In genomic region chr9:36415822-36416515, GRCh38 we compare ENCODE assay signal across 17 cellular contexts. TPM values are rescaled to one million over a fixed set of nuclear protein-coding genes. Genes with fewer than 3 reads are reported as not detected.
DNase-seq lines count a peak whose midpoint lies in the region; ATAC-seq, FAIRE-seq and TF ChIP-seq lines count a peak whose summit lies in the region.
"Had no signal": no experiment of that assay in that cellular context is flagged by ENCODE, and none has a peak within 500 bp of the region (broad histone marks: within the 10 kb centered on the region; RNA-seq: fewer than 3 reads in every experiment).

No MANE protein-coding gene starts in this region.

- H2BK20ac ChIP-seq in H1 (ENCODE audit: low read length) = no peak overlapping the region

- no peak overlapping the region for H2AFZ ChIP-seq in Loucy (ENCODE audit: low read length)
- H2AFZ ChIP-seq in H1 (ENCODE audit: low read length) = no peak overlapping the region
- H2AFZ ChIP-seq in neuronal stem cell (ENCODE audit: low read length) = no peak overlapping the region

- H3K9ac ChIP-seq in Loucy (ENCODE audit: low read depth, low read length, poor library complexity, severe bottlenecking) (no peak overlapping the region), H1 (replicated peaks in 1 of 4; ENCODE audit: extremely low read depth in 1 of 4, low read depth in 3 of 4, low read length in 3 of 4) (no peak overlapping the region), neuronal stem cell (ENCODE audit: low read depth, low read length, poor library complexity) (no peak overlapping the region)

- TF ChIP-seq CTCF in Loucy (conservative IDR thresholded peaks at IDR 0.05; ENCODE audit: low read length) (peak; percentile 55), H1 (IDR thresholded peaks at IDR 0.05; ENCODE audit: control extremely low read depth in 1 of 3, insufficient read depth in 1 of 3, low read depth in 1 of 3, low read length in 3 of 3) (peak; percentile 12 to 42 (median 37); a peak in 3 of 4 replicates)

- H3K27ac ChIP-seq in H1 (ENCODE audit: low read depth, low read length) (no peak overlapping the region), neuronal stem cell (replicated peaks; ENCODE audit: low read length) (peak overlapping the region; percentile 22)
- H3K27ac ChIP-seq: 22Rv1, dorsolateral prefrontal cortex, esophagus squamous epithelium, testis had no signal

- peak in 1 of 2 experiments; percentile 39; a peak in 1 of 3 replicates for TF ChIP-seq POLR2A in H1 (IDR thresholded peaks at IDR 0.05; ENCODE audit: control extremely low read depth in 1 of 2, low read depth in 2 of 2, low read length in 2 of 2)

- WGBS in H1 (ENCODE audit: extremely low coverage in 1 of 2, insufficient coverage in 1 of 2, insufficient read length in 1 of 2, insufficient replicate concordance in 2 of 2, low coverage in 1 of 2, low lambda C conversion rate in 2 of 2, missing lambda C conversion rate in 1 of 2), 2 experiments = 60% methylated on average over 9 of the region's 11 CpGs; no CpG with 5 or more reads in 1 of the 2 experiments
- WGBS in neuronal stem cell (ENCODE audit: extremely low coverage in 2 of 2, insufficient read length in 2 of 2, insufficient replicate concordance in 1 of 2), 2 donors = no CpG with 5 or more reads among the region's 11 CpGs

- TF ChIP-seq EP300 in H1 (IDR thresholded peaks at IDR 0.05; ENCODE audit: borderline replicate concordance in 1 of 2, low read depth in 2 of 2, low read length in 2 of 2) = no peak

- H3K9me3 ChIP-seq in Loucy (ENCODE audit: insufficient read depth, low read depth, low read length) (no peaks in the 10 kb centered on the region), H1 (ENCODE audit: insufficient read depth in 2 of 2, low read depth in 1 of 2, low read length in 1 of 2) (no peaks in the 10 kb centered on the region), neuronal stem cell (replicated peaks in 1 of 2; ENCODE audit: control insufficient read depth in 2 of 2, insufficient read depth in 1 of 2, low read depth in 1 of 2, low read length in 2 of 2) (no peaks in the 10 kb centered on the region)
- H3K9me3 ChIP-seq: esophagus squamous epithelium, testis had no signal

- H3K4me1 ChIP-seq in Loucy (ENCODE audit: insufficient read depth, low read length, poor library complexity, severe bottlenecking) (peaks cover 5% of the 10 kb centered on the region), H1 (replicated peaks in 1 of 4; ENCODE audit: control insufficient read depth in 3 of 4, insufficient read depth in 4 of 4, low read length in 3 of 4) (peaks cover 0 to 9% (median 4%) of the 10 kb centered on the region in 4 experiments; a peak in 3 of 7 replicates), neuronal stem cell (ENCODE audit: control insufficient read depth in 2 of 2, insufficient read depth in 1 of 2, low read depth in 1 of 2, low read length in 2 of 2) (peaks cover 0 to 8% of the 10 kb centered on the region in 2 donors)
- H3K4me1 ChIP-seq: testis had no signal

- peak; percentile 25 to 36; a peak in 3 of 4 replicates for TF ChIP-seq RAD21 in H1 (IDR thresholded peaks at IDR 0.05 in 1 of 2, conservative IDR thresholded peaks at IDR 0.05 in 1 of 2; ENCODE audit: low read depth in 2 of 2, low read length in 2 of 2)

- H3K4me2 ChIP-seq in Loucy (ENCODE audit: low read depth, low read length, poor library complexity, severe bottlenecking) = no peak overlapping the region
- peak overlapping the region; percentile 48 to 60; a peak in 3 of 4 replicates for H3K4me2 ChIP-seq in H1 (ENCODE audit: insufficient read depth in 1 of 2, low read depth in 2 of 2, low read length in 2 of 2)
- H3K4me2 ChIP-seq in neuronal stem cell (ENCODE audit: insufficient read depth, low read length, poor library complexity, severe bottlenecking) = peak overlapping the region; percentile 26

- intact Hi-C loops in posterior vena cava (cut with DNase I) = loop anchor here in 1 of 2 donors (5.0 kb wide), 1 partner anchor 329 kb away; no protein-coding TSS in a partner anchor

- H3K18ac ChIP-seq in H1 (ENCODE audit: extremely low read depth, low read length) (0 out of 2 replicates have a peak overlapping the region, but pooled peaks have one; percentile 38), neuronal stem cell (ENCODE audit: low read length) (peak overlapping the region; percentile 11)

- CTCF ChIA-PET in H1 (lab: Charles Lee; ENCODE audit: partially characterized antibody) = interaction anchor here (0.7 to 8.8 kb wide), 17 partner anchors 8 to 279 kb away, joined by 3 to 68 read pairs (median 4); partner anchors contain the start of gene RNF38

- ATAC-seq in HG03135 (IDR thresholded peaks at IDR 0.05; ENCODE audit: unreplicated experiment) = no peak
- ATAC-seq: activated CD4-positive, CD25-positive, alpha-beta regulatory T cell treated with anti-CD3 and anti-CD28 coated beads, Interleukin-2, amount 50 U/mL, for 24 hours; activated naive CD8-positive, alpha-beta T cell treated with anti-CD3 and anti-CD28 coated beads, Interleukin-2, amount 50 U/mL, for 24 hours had no signal

- H2AK5ac ChIP-seq in H1 (ENCODE audit: low read depth, low read length) (no peak overlapping the region), neuronal stem cell (ENCODE audit: low read depth, low read length) (no peak overlapping the region)

- H4K5ac ChIP-seq in H1 (ENCODE audit: insufficient read length, low read depth, low read length) = no peak overlapping the region

- peaks cover 6% of the 10 kb centered on the region for H4K20me1 ChIP-seq in Loucy (ENCODE audit: insufficient read depth, low read length, poor library complexity, severe bottlenecking)
- peaks cover 4% of the 10 kb centered on the region in 2 experiments for H4K20me1 ChIP-seq in H1 (replicated peaks in 1 of 2; ENCODE audit: control insufficient read depth in 1 of 2, insufficient read depth in 2 of 2, low read length in 2 of 2)

- H2BK12ac ChIP-seq in H1 (ENCODE audit: low read depth, low read length) (no peak overlapping the region), neuronal stem cell (ENCODE audit: low read length) (no peak overlapping the region)

- H3K4me3 ChIP-seq in Loucy (ENCODE audit: low read length, poor library complexity, severe bottlenecking) (no peak overlapping the region), H1 (ENCODE audit: extremely low read depth in 1 of 4, insufficient read depth in 2 of 4, low read depth in 3 of 4, low read length in 4 of 4) (peak overlapping the region in 1 of 4 experiments; percentile 23; a peak in 1 of 8 replicates), neuronal stem cell (ENCODE audit: low read length in 2 of 2) (no peak overlapping the region)
- H3K4me3 ChIP-seq: dorsolateral prefrontal cortex, esophagus squamous epithelium, testis had no signal

- H3K79me1 ChIP-seq in H1 (ENCODE audit: low read depth, low read length) (peaks cover 7% of the 10 kb centered on the region; the same call in 1 of the 2 replicates), neuronal stem cell (ENCODE audit: low read depth, low read length) (no peaks in the 10 kb centered on the region)

- H3K9me2 ChIP-seq in Loucy (replicated peaks; ENCODE audit: low read depth, low read length) = no peaks in the 10 kb centered on the region

- H3K79me2 ChIP-seq in Loucy (ENCODE audit: insufficient read depth, low read length) (peaks cover 21% of the 10 kb centered on the region), H1 (ENCODE audit: control insufficient read depth in 1 of 2, insufficient read depth in 2 of 2, low read length in 2 of 2) (peaks cover 6 to 56% of the 10 kb centered on the region in 2 experiments; a peak in 3 of 4 replicates)

- POLR2A ChIA-PET in H1 (lab: Charles Lee; ENCODE audit: partially characterized antibody) = interaction anchor here (0.6 to 1.1 kb wide), 4 partner anchors 16 to 70 kb away, joined by 3 to 4 read pairs (median 3); partner anchors contain the start of gene RNF38

- no peak overlapping the region for H2BK5ac ChIP-seq in H1 (ENCODE audit: low read depth, low read length)
- H2BK5ac ChIP-seq in neuronal stem cell (ENCODE audit: low read length) = no peak overlapping the region

- no peak overlapping the region for H3K14ac ChIP-seq in H1 (ENCODE audit: insufficient read length)
- H3K14ac ChIP-seq in neuronal stem cell (ENCODE audit: low read length) = no peak overlapping the region

- no peak overlapping the region for H2BK15ac ChIP-seq in H1 (ENCODE audit: low read length)
- no peak overlapping the region for H2BK15ac ChIP-seq in neuronal stem cell (ENCODE audit: low read length)

- H2BK120ac ChIP-seq in H1 (replicated peaks; ENCODE audit: low read depth, low read length) = no peak overlapping the region
- no peak overlapping the region for H2BK120ac ChIP-seq in neuronal stem cell (ENCODE audit: low read depth, low read length)

- no peaks in the 10 kb centered on the region for H3K23me2 ChIP-seq in H1 (ENCODE audit: low read depth, low read length)

- no peak overlapping the region for H3K56ac ChIP-seq in H1 (replicated peaks; ENCODE audit: insufficient read length, low read depth, low read length)

- no peaks in the 10 kb centered on the region for H3F3A ChIP-seq in Loucy (ENCODE audit: low read depth)

- H3K27me3 ChIP-seq in Loucy (ENCODE audit: insufficient read depth, low read length, poor library complexity, severe bottlenecking) (no peaks in the 10 kb centered on the region), H1 (replicated peaks in 1 of 4; ENCODE audit: control insufficient read depth in 3 of 4, extremely low read depth in 1 of 4, insufficient read depth in 3 of 4, low read length in 3 of 4) (no peaks in the 10 kb centered on the region), neuronal stem cell (ENCODE audit: control insufficient read depth in 3 of 3, insufficient read depth in 3 of 3, low read depth in 1 of 3, low read length in 3 of 3) (no peaks in the 10 kb centered on the region)
- H3K27me3 ChIP-seq: dorsolateral prefrontal cortex, esophagus squamous epithelium, testis had no signal

- DNase-seq in NCI-H748 (lab: John Stamatoyannopoulos, UW; ENCODE audit: unreplicated experiment) (peak; percentile 22), NCI-H748 treated with DMSO at 0.1 percent for 48 hours (lab: John Stamatoyannopoulos, UW) (no peak), H1 (ENCODE audit: low read depth in 1 of 2, low spot score in 2 of 2) (peak; percentile 27 to 59), neuronal stem cell (ENCODE audit: low spot score) (no peak), posterior vena cava (ENCODE audit: low spot score) (no peak), NCI-H2081 treated with DMSO at 0.1 percent for 48 hours (lab: John Stamatoyannopoulos, UW) (no peak)
- DNase-seq: activated naive CD8-positive, alpha-beta T cell treated with anti-CD3 and anti-CD28 coated beads, Interleukin-2, amount 50 U/mL, for 24 hours; dorsolateral prefrontal cortex; esophagus squamous epithelium; MV-4-11; NCI-H2029; NCI-H510A treated with DMSO at 0.1 percent for 48 hours; testis had no signal

- FAIRE-seq in H1 (lab: Jason Lieb, UNC) = no peak

- H3K36me3 ChIP-seq in Loucy (ENCODE audit: insufficient read depth, low read length) (peaks cover 11% of the 10 kb centered on the region; the same call in 1 of the 2 replicates), H1 (ENCODE audit: control insufficient read depth in 2 of 4, insufficient read depth in 4 of 4, low read length in 3 of 4) (peaks cover 0 to 5% (median under 1%) of the 10 kb centered on the region in 4 experiments; a peak in 3 of 8 replicates), neuronal stem cell (replicated peaks in 1 of 2; ENCODE audit: control insufficient read depth in 2 of 2, insufficient read depth in 2 of 2, low read length in 2 of 2) (peaks cover 2 to 32% of the 10 kb centered on the region in 2 donors)

- H4K91ac ChIP-seq in H1 (replicated peaks; ENCODE audit: insufficient read length, low read length) (no peak overlapping the region), neuronal stem cell (ENCODE audit: low read depth, low read length, poor library complexity) (no peak overlapping the region)

- H3K4ac ChIP-seq in H1 (replicated peaks; ENCODE audit: insufficient read length, low read depth, low read length) (no peak overlapping the region), neuronal stem cell (ENCODE audit: low read length) (no peak overlapping the region)

- H3K23ac ChIP-seq in H1 (ENCODE audit: insufficient read length) = no peak overlapping the region
- no peak overlapping the region for H3K23ac ChIP-seq in neuronal stem cell (ENCODE audit: low read depth, low read length, poor library complexity)

- H4K8ac ChIP-seq in H1 (ENCODE audit: extremely low read depth, insufficient read depth, low read length) (no peak overlapping the region), neuronal stem cell (ENCODE audit: low read depth, low read length) (peak overlapping the region; percentile 17)

RNA-seq across cellular contexts. Expression of gene RNF38, which starts 15.9 kb away (rescaled TPM):
- 60.9 and 61.3 TPM in 2 replicates for total RNA-seq in H1 (2021; fragmentation: NEBNext Ultra II Directional; extraction: Animal tissue kit (Norgen Biotek cat#: 25700))
- 40.7 and 54.9 TPM in 2 replicates for polyA plus RNA-seq in H1 (2011; rRNA removed)
- polyA plus RNA-seq in H1 (2011; cell fraction: cytosol; rRNA removed) = 28.7 TPM
- 42.8 TPM for polyA plus RNA-seq in H1 (2011; cell fraction: nucleus; rRNA removed)
- polyA plus RNA-seq in H1 (2012, experiment 1 of 2) = 24.9 to 32.3 TPM (median 29.1 TPM) in 4 replicates
- 3.4 TPM for polyA plus RNA-seq in H1 (2012, experiment 2 of 2)
- 21.2 TPM for polyA plus RNA-seq in H1 (2013, experiment 1 of 2)
- 20.7 TPM for polyA plus RNA-seq in H1 (2013, experiment 2 of 2)
- 155 and 161 TPM in 2 replicates for polyA minus RNA-seq in H1 (2011; rRNA and poly(A)+ RNA removed)
- 40.3 TPM for polyA minus RNA-seq in H1 (2011; cell fraction: cytosol; rRNA and poly(A)+ RNA removed)
- polyA minus RNA-seq in H1 (2011; cell fraction: nucleus; rRNA and poly(A)+ RNA removed) = 57.0 TPM
- polyA plus RNA-seq in neuronal stem cell (2013, experiment 1 of 2) = 32.1 TPM
- 33.7 TPM for polyA plus RNA-seq in neuronal stem cell (2013, experiment 2 of 2)
- 10 to 100 TPM; 42.0 to 54.7 TPM for total RNA-seq in posterior vena cava

Comparison
In these comparisons a context has a peak if more than half of its experiments do, and no peak if none do; other contexts are left out.
1. DNase-seq: peak in NCI-H748 (single experiment) and H1 (2 of 2); none in NCI-H748 treated with DMSO at 0.1 percent for 48 hours (single experiment), neuronal stem cell (single experiment), posterior vena cava (single experiment) and NCI-H2081 treated with DMSO at 0.1 percent for 48 hours (single experiment).